ENCODE assay signal across 18 cellular contexts in genomic region chr12:4283512-4284255, GRCh38. TPM values are rescaled to one million over a fixed set of nuclear protein-coding genes. Genes with fewer than 3 reads are reported as not detected.
A peak's percentile ranks its signal among the peaks of the same experiment; 100 is the strongest.
DNase-seq lines count a peak whose midpoint lies in the region; ATAC-seq lines count a peak whose summit lies in the region.
"Had no signal": no experiment of that assay in that cellular context is flagged by ENCODE, and none has a peak within 500 bp of the region (broad histone marks: within the 10 kb centered on the region; RNA-seq: fewer than 3 reads in every experiment).

No MANE protein-coding gene starts in this region.

- peak overlapping the region; percentile 19 for H3K4me3 Mint-ChIP-seq in activated naive CD4-positive, alpha-beta T cell treated with anti-CD3 and anti-CD28 coated beads for 36 hours
- H3K4me3 Mint-ChIP-seq in activated T-helper 17 cell treated with anti-CD3 and anti-CD28 coated beads, Interleukin-2, amount 50 U/mL, for 72 hours = peak overlapping the region; percentile 54
- H3K4me3 Mint-ChIP-seq: dendritic cell treated with granulocyte-macrophage colony-stimulating factor and Interleukin-4, amounts not matched to agents 40 ng/mL and 50 ng/mL, for 4 days had no signal

- H3K27ac Mint-ChIP-seq in activated naive CD4-positive, alpha-beta T cell treated with anti-CD3 and anti-CD28 coated beads for 36 hours = peak overlapping the region; percentile 81
- peak overlapping the region; percentile 75 for H3K27ac Mint-ChIP-seq in activated T-helper 17 cell treated with anti-CD3 and anti-CD28 coated beads, Interleukin-2, amount 50 U/mL, for 72 hours
- H3K27ac Mint-ChIP-seq: dendritic cell treated with granulocyte-macrophage colony-stimulating factor and Interleukin-4, amounts not matched to agents 40 ng/mL and 50 ng/mL, for 4 days had no signal

- ATAC-seq in activated T-helper 17 cell treated with anti-CD3 and anti-CD28 coated beads, Interleukin-2, amount 50 U/mL, for 72 hours (replicated peaks) = no peak
- ATAC-seq: heart left ventricle, mucosa of descending colon had no signal

- H3K4me3 ChIP-seq in neuronal stem cell (ENCODE audit: low read length in 2 of 2) = no peak overlapping the region
- H3K4me3 ChIP-seq: heart left ventricle, mucosa of descending colon, prostate gland had no signal

- H3K9me3 ChIP-seq in neuronal stem cell (replicated peaks in 1 of 2; ENCODE audit: control insufficient read depth in 2 of 2, insufficient read depth in 1 of 2, low read depth in 1 of 2, low read length in 2 of 2) = no peaks in the 10 kb centered on the region
- H3K9me3 ChIP-seq: heart left ventricle, mucosa of descending colon, prostate gland had no signal

- H3K79me1 ChIP-seq in neuronal stem cell (ENCODE audit: low read depth, low read length) = peaks cover 14% of the 10 kb centered on the region

- CTCF ChIA-PET in activated naive CD4-positive, alpha-beta T cell treated with anti-CD3 and anti-CD28 coated beads for 36 hours (lab: Charles Lee) = interaction anchor here (0.6 to 1.4 kb wide), 5 partner anchors 16 to 393 kb away, joined by 3 to 6 read pairs (median 4); no protein-coding TSS in a partner anchor

- no peak overlapping the region for H2BK120ac ChIP-seq in neuronal stem cell (ENCODE audit: low read depth, low read length)

- H2BK5ac ChIP-seq in neuronal stem cell (ENCODE audit: low read length) = no peak overlapping the region

- no peak overlapping the region for H2AFZ ChIP-seq in neuronal stem cell (ENCODE audit: low read length)

- WGBS in neuronal stem cell (ENCODE audit: extremely low coverage in 2 of 2, insufficient read length in 2 of 2, insufficient replicate concordance in 1 of 2), 2 donors = no CpG with 5 or more reads among the region's 12 CpGs

- H3K27ac ChIP-seq in neuronal stem cell (replicated peaks; ENCODE audit: low read length) = no peak overlapping the region
- H3K27ac ChIP-seq: KMS-11, prostate gland had no signal

- no peak overlapping the region for H3K9ac ChIP-seq in neuronal stem cell (ENCODE audit: low read depth, low read length, poor library complexity)
- H3K9ac ChIP-seq: KMS-11 had no signal

- no peaks in the 10 kb centered on the region for H3K27me3 ChIP-seq in neuronal stem cell (ENCODE audit: control insufficient read depth in 3 of 3, insufficient read depth in 3 of 3, low read depth in 1 of 3, low read length in 3 of 3)
- H3K27me3 ChIP-seq: heart left ventricle had no signal

- H3K36me3 ChIP-seq in neuronal stem cell (replicated peaks in 1 of 2; ENCODE audit: control insufficient read depth in 2 of 2, insufficient read depth in 2 of 2, low read length in 2 of 2) = peaks cover 76 to 100% of the 10 kb centered on the region in 2 donors
- H3K36me3 ChIP-seq: prostate gland had no signal

- H3K27me3 Mint-ChIP-seq in activated naive CD4-positive, alpha-beta T cell treated with anti-CD3 and anti-CD28 coated beads for 36 hours (ENCODE audit: low read depth) = no peaks in the 10 kb centered on the region
- H3K27me3 Mint-ChIP-seq in activated T-helper 17 cell treated with anti-CD3 and anti-CD28 coated beads, Interleukin-2, amount 50 U/mL, for 72 hours = no peaks in the 10 kb centered on the region

- H2BK12ac ChIP-seq in neuronal stem cell (ENCODE audit: low read length) = no peak overlapping the region

- H4K8ac ChIP-seq in neuronal stem cell (ENCODE audit: low read depth, low read length) = no peak overlapping the region

- intact Hi-C loops in activated naive CD4-positive, alpha-beta T cell treated with anti-CD3 and anti-CD28 coated beads for 36 hours (cut with micrococcal nuclease) = no loop called here

- no peak overlapping the region for H2BK15ac ChIP-seq in neuronal stem cell (ENCODE audit: low read length)

- H3K4ac ChIP-seq in neuronal stem cell (ENCODE audit: low read length) = no peak overlapping the region

- H3K4me1 Mint-ChIP-seq in activated naive CD4-positive, alpha-beta T cell treated with anti-CD3 and anti-CD28 coated beads for 36 hours (ENCODE audit: low read depth) = peaks cover 98% of the 10 kb centered on the region
- H3K4me1 Mint-ChIP-seq in activated T-helper 17 cell treated with anti-CD3 and anti-CD28 coated beads, Interleukin-2, amount 50 U/mL, for 72 hours = peaks cover 72% of the 10 kb centered on the region

- no peak overlapping the region for H3K4me2 ChIP-seq in neuronal stem cell (ENCODE audit: insufficient read depth, low read length, poor library complexity, severe bottlenecking)
- H3K4me2 ChIP-seq: KMS-11 had no signal

- H3K14ac ChIP-seq in neuronal stem cell (ENCODE audit: low read length) = no peak overlapping the region

- no peaks in the 10 kb centered on the region for H3K9me3 Mint-ChIP-seq in activated naive CD4-positive, alpha-beta T cell treated with anti-CD3 and anti-CD28 coated beads for 36 hours
- H3K9me3 Mint-ChIP-seq in activated T-helper 17 cell treated with anti-CD3 and anti-CD28 coated beads, Interleukin-2, amount 50 U/mL, for 72 hours = no peaks in the 10 kb centered on the region
- H3K9me3 Mint-ChIP-seq: dendritic cell treated with granulocyte-macrophage colony-stimulating factor and Interleukin-4, amounts not matched to agents 40 ng/mL and 50 ng/mL, for 4 days had no signal

- peaks cover 92% of the 10 kb centered on the region for H3K36me3 Mint-ChIP-seq in activated naive CD4-positive, alpha-beta T cell treated with anti-CD3 and anti-CD28 coated beads for 36 hours (ENCODE audit: low read depth)
- peaks cover 100% of the 10 kb centered on the region for H3K36me3 Mint-ChIP-seq in activated T-helper 17 cell treated with anti-CD3 and anti-CD28 coated beads, Interleukin-2, amount 50 U/mL, for 72 hours (ENCODE audit: low read depth)

- H3K23ac ChIP-seq in neuronal stem cell (ENCODE audit: low read depth, low read length, poor library complexity) = no peak overlapping the region

- H2AK5ac ChIP-seq in neuronal stem cell (ENCODE audit: low read depth, low read length) = no peak overlapping the region

- no peak overlapping the region for H3K18ac ChIP-seq in neuronal stem cell (ENCODE audit: low read length)

- DNase-seq in activated naive CD4-positive, alpha-beta T cell treated with anti-CD3 and anti-CD28 coated beads for 36 hours = no peak
- no peak for DNase-seq in activated naive CD4-positive, alpha-beta T cell treated with Interleukin-2 at 50 U/mL for 16 hours
- DNase-seq in mesenteric fat pad (ENCODE audit: low spot score) = peak; percentile 18
- peak; percentile 38 for DNase-seq in ureter (ENCODE audit: low spot score)
- DNase-seq in DMS153 treated with DMSO at 0.1 percent for 48 hours (lab: John Stamatoyannopoulos, UW; ENCODE audit: unreplicated experiment) = no peak
- DNase-seq in neuronal stem cell (ENCODE audit: low spot score) = no peak
- DNase-seq in NCI-H446 (lab: John Stamatoyannopoulos, UW) = no peak
- DNase-seq: GF-D8; heart left ventricle; mucosa of descending colon; NCI-H1105; NCI-H2227 treated with DMSO at 0.1 percent for 48 hours; SIG-M5; stimulated activated CD4-positive, alpha-beta T cell treated with anti-CD3 and anti-CD28 coated beads, Interleukin-12 subunit alpha, Interleukin-12 subunit beta, amount 100 ng/mL, for 4 hours had no signal

- H4K91ac ChIP-seq in neuronal stem cell (ENCODE audit: low read depth, low read length, poor library complexity) = no peak overlapping the region

- peaks cover 46 to 48% of the 10 kb centered on the region in 2 donors for H3K4me1 ChIP-seq in neuronal stem cell (ENCODE audit: control insufficient read depth in 2 of 2, insufficient read depth in 1 of 2, low read depth in 1 of 2, low read length in 2 of 2)
- H3K4me1 ChIP-seq: prostate gland had no signal

RNA-seq across cellular contexts. Expression of gene CCND2, which starts 10.1 kb away (rescaled TPM):
- total RNA-seq in activated naive CD4-positive, alpha-beta T cell treated with anti-CD3 and anti-CD28 coated beads for 36 hours = 100 to 1,000 TPM; 486 to 497 TPM
- total RNA-seq in activated T-helper 17 cell treated with anti-CD3 and anti-CD28 coated beads, Interleukin-2, amount 50 U/mL, for 72 hours = 100 to 1,000 TPM; 378 to 404 TPM
- total RNA-seq in mesenteric fat pad (93.0 TPM), ureter (108 TPM)
- 82.7 TPM for polyA plus RNA-seq in neuronal stem cell (2013, experiment 1 of 2)
- polyA plus RNA-seq in neuronal stem cell (2013, experiment 2 of 2) = 87.9 TPM

RNA-seq across cellular contexts. Expression of gene TIGAR, which starts 37.3 kb away (rescaled TPM):
- 10 to 100 TPM; 10.3 to 12.8 TPM for total RNA-seq in activated naive CD4-positive, alpha-beta T cell treated with anti-CD3 and anti-CD28 coated beads for 36 hours
- 10 to 100 TPM in 1 of 2 donors, 1 to 10 TPM in 1; 6.8 to 12.7 TPM for total RNA-seq in activated T-helper 17 cell treated with anti-CD3 and anti-CD28 coated beads, Interleukin-2, amount 50 U/mL, for 72 hours
- total RNA-seq in mesenteric fat pad (13.8 TPM), ureter (14.3 TPM)
- polyA plus RNA-seq in neuronal stem cell (2013, experiment 1 of 2) = 10.6 TPM
- 10.3 TPM for polyA plus RNA-seq in neuronal stem cell (2013, experiment 2 of 2)

Comparison
In these comparisons a context has a peak if more than half of its experiments do, and no peak if none do; other contexts are left out.
1. DNase-seq: peak in mesenteric fat pad (single experiment) and ureter (single experiment); none in activated naive CD4-positive, alpha-beta T cell treated with anti-CD3 and anti-CD28 coated beads for 36 hours (single experiment), activated naive CD4-positive, alpha-beta T cell treated with Interleukin-2 at 50 U/mL for 16 hours (single experiment), DMS153 treated with DMSO at 0.1 percent for 48 hours (single experiment), neuronal stem cell (single experiment) and NCI-H446 (0 of 2).